ENCODE assay signal across 8 cellular contexts in the genomic region with DNA sequence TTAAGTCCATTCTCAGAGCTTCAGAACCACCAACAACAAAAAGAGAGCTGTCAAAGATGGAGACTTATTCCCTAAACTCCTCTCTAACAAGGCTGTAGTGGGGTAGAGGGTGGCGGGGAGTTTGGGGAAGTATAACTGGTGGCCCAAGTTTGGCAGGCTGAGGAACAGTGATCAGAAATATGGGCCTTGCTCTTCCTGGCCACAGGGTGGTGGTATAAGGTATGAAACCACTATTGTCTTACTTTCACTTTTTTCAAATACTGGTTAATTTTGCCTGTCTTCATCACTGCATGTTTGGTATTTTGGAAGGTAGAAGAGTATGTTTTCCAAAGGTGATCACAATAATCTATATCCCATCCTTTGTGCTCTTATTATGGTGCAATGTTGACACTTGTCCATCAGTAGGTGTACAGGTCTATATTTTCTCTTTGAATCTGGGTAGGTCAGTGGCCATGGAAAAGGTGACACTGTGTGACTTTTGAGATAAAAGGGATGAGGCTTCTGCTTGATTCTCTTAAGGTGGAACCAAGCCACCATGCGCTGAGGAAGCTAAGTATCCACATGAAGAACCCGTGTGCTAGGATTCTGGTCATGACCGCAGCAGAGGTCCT. TPM values are rescaled to one million over a fixed set of nuclear protein-coding genes. Genes with fewer than 3 reads are reported as not detected.
DNase-seq lines count a peak whose midpoint lies in the region; ATAC-seq and TF ChIP-seq lines count a peak whose summit lies in the region.

No MANE protein-coding gene starts in this region.

- H3K36me3 ChIP-seq in adrenal gland (replicated peaks in 1 of 2), result no peaks in the 10 kb centered on the region
- no peaks in the 10 kb centered on the region for H3K36me3 ChIP-seq in naive thymus-derived CD4-positive, alpha-beta T cell (ENCODE audit: control insufficient read depth in 2 of 3, insufficient read depth in 3 of 3, low read length in 3 of 3)

- H3K4me3 ChIP-seq in adrenal gland, result no peak overlapping the region
- H3K4me3 ChIP-seq in naive thymus-derived CD4-positive, alpha-beta T cell (ENCODE audit: low read length), result no peak overlapping the region

- POLR2A ChIA-PET in naive thymus-derived CD4-positive, alpha-beta T cell (lab: Charles Lee), result no interaction called here

- no peaks in the 10 kb centered on the region for H3K9me3 ChIP-seq in adrenal gland (replicated peaks in 1 of 3)
- no peaks in the 10 kb centered on the region for H3K9me3 ChIP-seq in naive thymus-derived CD4-positive, alpha-beta T cell (ENCODE audit: control insufficient read depth in 2 of 3, low read length in 3 of 3)

- no peak for TF ChIP-seq POLR2A in adrenal gland (IDR thresholded peaks at IDR 0.05)

- H3K4me1 ChIP-seq in adrenal gland (replicated peaks in 1 of 2), result no peaks in the 10 kb centered on the region
- no peaks in the 10 kb centered on the region for H3K4me1 ChIP-seq in naive thymus-derived CD4-positive, alpha-beta T cell (ENCODE audit: control insufficient read depth in 2 of 2, insufficient read depth in 2 of 2, low read length in 2 of 2)

- peaks cover 10% of the 10 kb centered on the region for H3K27me3 Mint-ChIP-seq in activated T-cell treated with anti-CD3 and anti-CD28 coated beads, Interleukin-2, amount 50 U/mL, for 72 hours (ENCODE audit: low read depth)
- H3K27me3 Mint-ChIP-seq in activated T-cell treated with anti-CD3 and anti-CD28 coated beads, Interleukin-2, amount 50 U/mL, for 24 hours, result peaks cover 5% of the 10 kb centered on the region
- H3K27me3 Mint-ChIP-seq in naive thymus-derived CD4-positive, alpha-beta T cell, result peaks cover 6 to 18% (median 13%) of the 10 kb centered on the region in 5 donors

- intact Hi-C loops in adrenal gland (cut with DNase I), result no loop called here
- intact Hi-C loops in naive thymus-derived CD4-positive, alpha-beta T cell (cut with micrococcal nuclease), result loop anchor here (1.0 to 10.0 kb wide), 4 partner anchors 31 to 348 kb away; no protein-coding TSS in a partner anchor

- no peaks in the 10 kb centered on the region for H3K36me3 Mint-ChIP-seq in activated T-cell treated with anti-CD3 and anti-CD28 coated beads, Interleukin-2, amount 50 U/mL, for 72 hours (ENCODE audit: insufficient read depth in 2 of 2)
- no peaks in the 10 kb centered on the region for H3K36me3 Mint-ChIP-seq in activated T-cell treated with anti-CD3 and anti-CD28 coated beads, Interleukin-2, amount 50 U/mL, for 24 hours (ENCODE audit: low read depth)
- H3K36me3 Mint-ChIP-seq in naive thymus-derived CD4-positive, alpha-beta T cell, result no peaks in the 10 kb centered on the region

- no peak overlapping the region for H3K27ac Mint-ChIP-seq in activated T-cell treated with anti-CD3 and anti-CD28 coated beads, Interleukin-2, amount 50 U/mL, for 72 hours
- no peak overlapping the region for H3K27ac Mint-ChIP-seq in activated T-cell treated with anti-CD3 and anti-CD28 coated beads, Interleukin-2, amount 50 U/mL, for 24 hours
- H3K27ac Mint-ChIP-seq in naive thymus-derived CD4-positive, alpha-beta T cell, result no peak overlapping the region

- H3K27ac ChIP-seq in adrenal gland, result no peak overlapping the region
- no peak overlapping the region for H3K27ac ChIP-seq in naive thymus-derived CD4-positive, alpha-beta T cell (ENCODE audit: low read depth, low read length)

- peaks cover 9% of the 10 kb centered on the region for H3K4me1 Mint-ChIP-seq in activated T-cell treated with anti-CD3 and anti-CD28 coated beads, Interleukin-2, amount 50 U/mL, for 72 hours (ENCODE audit: low read depth)
- H3K4me1 Mint-ChIP-seq in activated T-cell treated with anti-CD3 and anti-CD28 coated beads, Interleukin-2, amount 50 U/mL, for 24 hours (ENCODE audit: low read depth), result peaks cover 9% of the 10 kb centered on the region
- peaks cover 0 to 7% (median 3%) of the 10 kb centered on the region in 7 donors for H3K4me1 Mint-ChIP-seq in naive thymus-derived CD4-positive, alpha-beta T cell

- H3K27me3 ChIP-seq in adrenal gland, result peaks cover 3% of the 10 kb centered on the region
- H3K27me3 ChIP-seq in naive thymus-derived CD4-positive, alpha-beta T cell (ENCODE audit: control insufficient read depth in 2 of 2, insufficient read depth in 2 of 2, low read length in 2 of 2), result no peaks in the 10 kb centered on the region

- TF ChIP-seq CTCF in adrenal gland (IDR thresholded peaks at IDR 0.05), result peak; percentile 22 to 49 (median 42)

- H3K4me3 Mint-ChIP-seq in activated T-cell treated with anti-CD3 and anti-CD28 coated beads, Interleukin-2, amount 50 U/mL, for 72 hours, result peak overlapping the region in 1 of 2 donors; percentile 35
- no peak overlapping the region for H3K4me3 Mint-ChIP-seq in activated T-cell treated with anti-CD3 and anti-CD28 coated beads, Interleukin-2, amount 50 U/mL, for 24 hours
- H3K4me3 Mint-ChIP-seq in naive thymus-derived CD4-positive, alpha-beta T cell, result peak overlapping the region in 1 of 10 donors; percentile 14

- no peak for DNase-seq in activated T-cell treated with anti-CD3 and anti-CD28 coated beads, Interleukin-2, amount 50 U/mL, for 72 hours
- DNase-seq in activated T-cell treated with anti-CD3 and anti-CD28 coated beads, Interleukin-2, amount 50 U/mL, for 24 hours, result no peak
- DNase-seq in HPDE6-E6E7 (ENCODE audit: extremely low spot score) (peak; percentile 23), adrenal gland (peak in 1 of 7 donors; percentile 11), COLO668 (lab: John Stamatoyannopoulos, UW; ENCODE audit: unreplicated experiment) (no peak)
- DNase-seq in naive thymus-derived CD4-positive, alpha-beta T cell, result peak in 5 of 9 donors; percentile 11 to 26 (median 19)
- no peak for DNase-seq in stimulated activated CD4-positive, alpha-beta T cell treated with anti-CD3 and anti-CD28 coated beads, Interleukin-2, amount 100 ng/mL, for 24 hours

- H3K9me3 Mint-ChIP-seq in activated T-cell treated with anti-CD3 and anti-CD28 coated beads, Interleukin-2, amount 50 U/mL, for 72 hours, result peaks cover 0 to 1% of the 10 kb centered on the region in 2 donors
- H3K9me3 Mint-ChIP-seq in activated T-cell treated with anti-CD3 and anti-CD28 coated beads, Interleukin-2, amount 50 U/mL, for 24 hours, result no peaks in the 10 kb centered on the region
- H3K9me3 Mint-ChIP-seq in naive thymus-derived CD4-positive, alpha-beta T cell, result no peaks in the 10 kb centered on the region

- 79 to 90% (median 85%) methylated on average over 4 of the region's 4 CpGs for WGBS in adrenal gland, 4 donors

- CTCF ChIA-PET in naive thymus-derived CD4-positive, alpha-beta T cell (lab: Charles Lee), result interaction anchor here (0.6 kb wide), 1 partner anchor 346 kb away, joined by 3 read pairs; no protein-coding TSS in a partner anchor

- peak; percentile 79 for ATAC-seq in activated T-cell treated with anti-CD3 and anti-CD28 coated beads, Interleukin-2, amount 50 U/mL, for 72 hours (replicated peaks in 1 of 2)
- ATAC-seq in GM21619 (IDR thresholded peaks at IDR 0.05; ENCODE audit: unreplicated experiment), result peak; percentile 98
- peak; percentile 85 for ATAC-seq in naive thymus-derived CD4-positive, alpha-beta T cell

RNA-seq across cellular contexts. Expression of a gene that starts 23.2 kb away (rescaled TPM):
- under 1 TPM in 1 of 2 donors, not detected in 1; 0.14 TPM for total RNA-seq in activated T-cell treated with anti-CD3 and anti-CD28 coated beads, Interleukin-2, amount 50 U/mL, for 72 hours
- 1 to 10 TPM in 3 of 8 donors, under 1 TPM in 1, not detected in 4; 0.61 to 2.6 (median 2.1) TPM for total RNA-seq in adrenal gland
- polyA plus RNA-seq in adrenal gland, result 1 to 10 TPM in 1 of 3 donors, under 1 TPM in 2; 0.24 to 2.6 (median 0.97) TPM
- under 1 TPM in 2 of 5 experiments, not detected in 3; 0.10 to 0.38 TPM for total RNA-seq in naive thymus-derived CD4-positive, alpha-beta T cell
- not detected for polyA plus RNA-seq in naive thymus-derived CD4-positive, alpha-beta T cell

RNA-seq across cellular contexts. Expression of a gene that starts 27.7 kb away (rescaled TPM):
- 10 to 100 TPM; 15.7 to 17.9 TPM for total RNA-seq in activated T-cell treated with anti-CD3 and anti-CD28 coated beads, Interleukin-2, amount 50 U/mL, for 72 hours
- 1 to 10 TPM in 5 of 8 donors, under 1 TPM in 3; 0.41 to 2.8 (median 1.5) TPM for total RNA-seq in adrenal gland
- polyA plus RNA-seq in adrenal gland, result 1 to 10 TPM in 2 of 3 donors, under 1 TPM in 1; 0.48 to 4.3 (median 2.4) TPM
- total RNA-seq in naive thymus-derived CD4-positive, alpha-beta T cell, result 10 to 100 TPM; 10.3 to 17.5 (median 13.0) TPM
- polyA plus RNA-seq in naive thymus-derived CD4-positive, alpha-beta T cell, result under 1 TPM; 0.28 to 0.87 TPM

Comparison
In these comparisons a context has a peak if more than half of its experiments do, and no peak if none do; other contexts are left out.
1. DNase-seq: peak in HPDE6-E6E7 (single experiment) and naive thymus-derived CD4-positive, alpha-beta T cell (5 of 9); none in activated T-cell treated with anti-CD3 and anti-CD28 coated beads, Interleukin-2, amount 50 U/mL, for 72 hours (0 of 2), activated T-cell treated with anti-CD3 and anti-CD28 coated beads, Interleukin-2, amount 50 U/mL, for 24 hours (single experiment), stimulated activated CD4-positive, alpha-beta T cell treated with anti-CD3 and anti-CD28 coated beads, Interleukin-2, amount 100 ng/mL, for 24 hours (0 of 2) and COLO668 (single experiment).
2. intact Hi-C loops: an anchor here in naive thymus-derived CD4-positive, alpha-beta T cell (1.0 to 10.0 kb wide); none called in adrenal gland.
3. Peak in every context shown above with its lines, with median percentiles within 50 percentile points of each other: ATAC-seq.